ENCODE assay signal across 8 cellular contexts in genomic region chr14:54348001-54348611, GRCh38. TPM values are rescaled to one million over a fixed set of nuclear protein-coding genes. Genes with fewer than 3 reads are reported as not detected.
DNase-seq lines count a peak whose midpoint lies in the region; ATAC-seq, FAIRE-seq and TF ChIP-seq lines count a peak whose summit lies in the region.

No MANE protein-coding gene starts in this region.

- H4K20me1 ChIP-seq in keratinocyte (ENCODE audit: control insufficient read depth, extremely low read depth, insufficient read depth, low read length) = no peaks in the 10 kb centered on the region

- no peaks in the 10 kb centered on the region for H3K9me3 Mint-ChIP-seq in type B pancreatic cell

- H3K27me3 Mint-ChIP-seq in type B pancreatic cell = peaks cover 14% of the 10 kb centered on the region

- H2AFZ ChIP-seq in keratinocyte (ENCODE audit: control insufficient read depth, low read length) = no peak overlapping the region

- peaks cover 33% of the 10 kb centered on the region for H3K4me1 Mint-ChIP-seq in type B pancreatic cell (ENCODE audit: unreplicated experiment)

- in situ Hi-C loops in astrocyte of the spinal cord (cut with HindIII; ENCODE audit: low sequenced_read_pairs) = no loop called here

- no peaks in the 10 kb centered on the region for H3K27me3 ChIP-seq in keratinocyte (ENCODE audit: control insufficient read depth, extremely low read depth, insufficient read depth, low read length)

- TF ChIP-seq CTCF in HFF-Myc (IDR thresholded peaks at IDR 0.05; ENCODE audit: low read depth, low read length, missing control alignments) (peak; percentile 60), astrocyte of the spinal cord (IDR thresholded peaks at IDR 0.05; ENCODE audit: low read depth, low read length) (peak; percentile 55), keratinocyte (optimal IDR thresholded peaks at IDR 0.05 in 1 of 3, IDR thresholded peaks at IDR 0.05 in 1 of 3, conservative IDR thresholded peaks at IDR 0.05 in 1 of 3; ENCODE audit: extremely low read depth in 1 of 3, insufficient read depth in 2 of 3, low read length in 3 of 3) (peak; percentile 46 to 75 (median 52)), type B pancreatic cell (conservative IDR thresholded peaks at IDR 0.05) (peak; percentile 93)

- no peaks in the 10 kb centered on the region for H3K9me1 ChIP-seq in keratinocyte (ENCODE audit: control insufficient read depth, extremely low read depth, insufficient read depth, low read length)

- H3K4me3 ChIP-seq in HFF-Myc (replicated peaks; ENCODE audit: low read depth, low read length) (no peak overlapping the region), astrocyte of the spinal cord (ENCODE audit: low read depth, low read length) (no peak overlapping the region), keratinocyte (ENCODE audit: control insufficient read depth in 2 of 3, extremely low read depth in 1 of 3, insufficient read depth in 2 of 3, low read depth in 1 of 3, low read length in 3 of 3) (no peak overlapping the region)

- H3K4me1 ChIP-seq in keratinocyte (ENCODE audit: control insufficient read depth, extremely low read depth, insufficient read depth, low read length) = no peaks in the 10 kb centered on the region

- no peak overlapping the region for H3K4me3 Mint-ChIP-seq in type B pancreatic cell

- H3K36me3 ChIP-seq in keratinocyte (ENCODE audit: control insufficient read depth in 2 of 2, extremely low read depth in 1 of 2, insufficient read depth in 2 of 2, low read length in 2 of 2) = no peaks in the 10 kb centered on the region

- H3K9ac ChIP-seq in keratinocyte (ENCODE audit: control insufficient read depth, extremely low read depth, insufficient read depth, low read length) = no peak overlapping the region

- H3K4me2 ChIP-seq in keratinocyte (ENCODE audit: control insufficient read depth, extremely low read depth, insufficient read depth, low read depth, low read length) = no peak overlapping the region

- H3K27ac Mint-ChIP-seq in type B pancreatic cell = no peak overlapping the region

- no peaks in the 10 kb centered on the region for H3K36me3 Mint-ChIP-seq in type B pancreatic cell

- H3K9me3 ChIP-seq in keratinocyte (ENCODE audit: control insufficient read depth, low read depth, low read length) = no peaks in the 10 kb centered on the region

- ATAC-seq in HG03460 (IDR thresholded peaks at IDR 0.05; ENCODE audit: unreplicated experiment) = no peak
- no peak for ATAC-seq in HG02938 (IDR thresholded peaks at IDR 0.05; ENCODE audit: unreplicated experiment)

- peak; percentile 84 for DNase-seq in DMS79 treated with DMSO at 0.1 percent for 48 hours (lab: John Stamatoyannopoulos, UW)
- DNase-seq in HFF-Myc (ENCODE audit: extremely low read depth, low read depth) = no peak
- peak; percentile 68 for DNase-seq in NCI-H345 (lab: John Stamatoyannopoulos, UW)
- peak; percentile 65 for DNase-seq in astrocyte of the spinal cord (ENCODE audit: low read depth, low spot score)
- no peak for DNase-seq in keratinocyte (ENCODE audit: low read depth, low spot score)
- no peak for DNase-seq in type B pancreatic cell (ENCODE audit: extremely low spot score, unreplicated experiment)

- dilution Hi-C loops in keratinocyte (cut with MboI; ENCODE audit: extremely low pct_ligation_motif_present, low sequenced_read_pairs) = no loop called here

- no peak overlapping the region for H3K27ac ChIP-seq in keratinocyte (ENCODE audit: control insufficient read depth, insufficient read depth, low read length)

- no peaks in the 10 kb centered on the region for H3K79me2 ChIP-seq in keratinocyte (ENCODE audit: control insufficient read depth, insufficient read depth, low read length)

- peak; percentile 81 for FAIRE-seq in keratinocyte (lab: Jason Lieb, UNC)

RNA-seq across cellular contexts. Expression of gene CDKN3, which starts 48.7 kb away (rescaled TPM):
- 6.8 to 51.6 TPM (median 26.8 TPM) in 3 replicates for polyA plus RNA-seq in keratinocyte
- not detected for polyA plus RNA-seq in keratinocyte (2011; ENCODE audit: low read depth)
- polyA plus RNA-seq in keratinocyte (2011; cell fraction: cytosol; rRNA removed) = 9.2 and 20.8 TPM in 2 replicates
- polyA plus RNA-seq in keratinocyte (2011; cell fraction: nucleus; rRNA removed) = 3.2 and 3.8 TPM in 2 replicates
- 0.30 and 28.7 TPM in 2 replicates for polyA plus RNA-seq in keratinocyte (2012; ENCODE audit: low replicate concordance)
- polyA minus RNA-seq in keratinocyte = 2.4 to 22.9 TPM (median 7.5 TPM) in 3 replicates
- polyA minus RNA-seq in keratinocyte (2011; cell fraction: cytosol; rRNA and poly(A)+ RNA removed) = 2.5 TPM
- 0.63 and 3.3 TPM in 2 replicates for polyA minus RNA-seq in keratinocyte (2011; cell fraction: nucleus; rRNA and poly(A)+ RNA removed)
- total RNA-seq in type B pancreatic cell (ENCODE audit: low replicate concordance) = 10.2 and 31.0 TPM in 2 replicates

Comparison
In these comparisons a context has a peak if more than half of its experiments do, and no peak if none do; other contexts are left out.
1. DNase-seq: peak in DMS79 treated with DMSO at 0.1 percent for 48 hours (single experiment), NCI-H345 (single experiment) and astrocyte of the spinal cord (single experiment); none in HFF-Myc (single experiment), keratinocyte (single experiment) and type B pancreatic cell (single experiment).
2. Peak in every context shown above with its lines, with median percentiles within 50 percentile points of each other: CTCF ChIP-seq.